Comparison of ENCODE assay signal across 28 cellular contexts in genomic region chr1:8664887-8665286, GRCh38.
"Had no signal": no experiment of that assay in that cellular context is flagged by ENCODE, and none has a peak within 500 bp of the region (broad histone marks: within the 10 kb centered on the region; RNA-seq: fewer than 3 reads in every experiment).

No MANE protein-coding gene starts in this region.

- H3K4me2 ChIP-seq: hepatocyte had no signal

- ATAC-seq: activated T-helper 17 cell treated with anti-CD3 and anti-CD28 coated beads, Interleukin-2, amount 50 U/mL, for 72 hours; effector memory CD8-positive, alpha-beta T cell; WTC11 had no signal

- H3K36me3 Mint-ChIP-seq: immature natural killer cell; natural killer cell treated with Interleukin-12 subunit alpha and Interleukin-12 subunit beta and Interleukin-15 and Interleukin-18, amount 100 ng/mL, for 72 hours; WTC11 had no signal

- H3K27ac Mint-ChIP-seq: activated CD4-positive, alpha-beta T cell treated with anti-CD3 and anti-CD28 coated beads for 36 hours; activated naive CD8-positive, alpha-beta T cell treated with anti-CD3 and anti-CD28 coated beads for 36 hours; activated T-cell treated with anti-CD3 and anti-CD28 coated beads, Interleukin-2, amount 50 U/mL, for 24 hours; activated T-helper 17 cell treated with anti-CD3 and anti-CD28 coated beads, Interleukin-2, amount 50 U/mL, for 72 hours; effector memory CD8-positive, alpha-beta T cell; immature natural killer cell; natural killer cell treated with Interleukin-12 subunit alpha and Interleukin-12 subunit beta and Interleukin-15 and Interleukin-18, amount 100 ng/mL, for 72 hours; stimulated activated naive CD8-positive, alpha-beta T cell treated with anti-CD3 and anti-CD28 coated beads, Interleukin-15, amount 100 ng/mL, for 72 hours; WTC11 had no signal

- H2AFZ ChIP-seq: hepatocyte had no signal

- H3K27me3 Mint-ChIP-seq: activated CD4-positive, alpha-beta T cell treated with anti-CD3 and anti-CD28 coated beads for 36 hours; activated naive CD8-positive, alpha-beta T cell treated with anti-CD3 and anti-CD28 coated beads for 36 hours; activated T-cell treated with anti-CD3 and anti-CD28 coated beads, Interleukin-2, amount 50 U/mL, for 24 hours; activated T-helper 17 cell treated with anti-CD3 and anti-CD28 coated beads, Interleukin-2, amount 50 U/mL, for 72 hours; effector memory CD8-positive, alpha-beta T cell; natural killer cell treated with Interleukin-12 subunit alpha and Interleukin-12 subunit beta and Interleukin-15 and Interleukin-18, amount 100 ng/mL, for 72 hours; stimulated activated naive CD8-positive, alpha-beta T cell treated with anti-CD3 and anti-CD28 coated beads, Interleukin-15, amount 100 ng/mL, for 72 hours had no signal

- DNase-seq: activated CD4-positive, alpha-beta T cell treated with anti-CD3 and anti-CD28 coated beads for 36 hours; activated CD4-positive, alpha-beta T cell treated with anti-CD3 and anti-CD28 coated beads, Interleukin-2, amount 50 U/mL, for 4 hours; activated CD8-positive, alpha-beta memory T cell treated with anti-CD3 and anti-CD28 coated beads for 24 hours; activated CD8-positive, alpha-beta memory T cell treated with anti-CD3 and anti-CD28 coated beads, Interleukin-2, amount 50 U/mL, for 4 hours; activated naive CD4-positive, alpha-beta T cell; activated naive CD8-positive, alpha-beta T cell treated with anti-CD3 and anti-CD28 coated beads for 36 hours; activated T-cell treated with anti-CD3 and anti-CD28 coated beads, Interleukin-2, amount 50 U/mL, for 24 hours; colonic mucosa; dorsolateral prefrontal cortex; effector memory CD8-positive, alpha-beta T cell; glutamatergic neuron; immature natural killer cell; left lung; midbrain; stimulated activated CD4-positive, alpha-beta T cell treated with anti-CD3 and anti-CD28 coated beads, Interleukin-4, amount 100 ng/mL, for 4 hours; stimulated activated naive CD8-positive, alpha-beta T cell treated with anti-CD3 and anti-CD28 coated beads, Interleukin-15, amount 100 ng/mL, for 72 hours; T-helper 9 cell had no signal

- H3K4me3 ChIP-seq: colonic mucosa, hepatocyte, left lung, prostate gland, suprapubic skin, tibial nerve, vagina had no signal

- H3K4me3 Mint-ChIP-seq: activated CD4-positive, alpha-beta T cell treated with anti-CD3 and anti-CD28 coated beads for 36 hours; activated naive CD8-positive, alpha-beta T cell treated with anti-CD3 and anti-CD28 coated beads for 36 hours; activated T-cell treated with anti-CD3 and anti-CD28 coated beads, Interleukin-2, amount 50 U/mL, for 24 hours; activated T-helper 17 cell treated with anti-CD3 and anti-CD28 coated beads, Interleukin-2, amount 50 U/mL, for 72 hours; effector memory CD8-positive, alpha-beta T cell; immature natural killer cell; natural killer cell treated with Interleukin-12 subunit alpha and Interleukin-12 subunit beta and Interleukin-15 and Interleukin-18, amount 100 ng/mL, for 72 hours; stimulated activated naive CD8-positive, alpha-beta T cell treated with anti-CD3 and anti-CD28 coated beads, Interleukin-15, amount 100 ng/mL, for 72 hours; WTC11 had no signal

- H3K27ac ChIP-seq: esophagus muscularis mucosa, hepatocyte, prostate gland, suprapubic skin, vagina had no signal

- H3K9me3 ChIP-seq: colonic mucosa, esophagus muscularis mucosa, left lung, prostate gland, suprapubic skin, tibial nerve, vagina had no signal

- H3K9me3 Mint-ChIP-seq: activated naive CD8-positive, alpha-beta T cell treated with anti-CD3 and anti-CD28 coated beads for 36 hours; activated T-cell treated with anti-CD3 and anti-CD28 coated beads, Interleukin-2, amount 50 U/mL, for 24 hours; activated T-helper 17 cell treated with anti-CD3 and anti-CD28 coated beads, Interleukin-2, amount 50 U/mL, for 72 hours; effector memory CD8-positive, alpha-beta T cell; immature natural killer cell; stimulated activated naive CD8-positive, alpha-beta T cell treated with anti-CD3 and anti-CD28 coated beads, Interleukin-15, amount 100 ng/mL, for 72 hours; WTC11 had no signal

- H3K36me3 ChIP-seq: colonic mucosa, esophagus muscularis mucosa, left lung, prostate gland, suprapubic skin, tibial nerve, vagina had no signal

- FAIRE-seq: astrocyte, frontal cortex had no signal

- H3K27me3 ChIP-seq: colonic mucosa, dorsolateral prefrontal cortex, esophagus muscularis mucosa, hepatocyte, left lung, suprapubic skin, tibial nerve, vagina had no signal
